In the genomic region with DNA sequence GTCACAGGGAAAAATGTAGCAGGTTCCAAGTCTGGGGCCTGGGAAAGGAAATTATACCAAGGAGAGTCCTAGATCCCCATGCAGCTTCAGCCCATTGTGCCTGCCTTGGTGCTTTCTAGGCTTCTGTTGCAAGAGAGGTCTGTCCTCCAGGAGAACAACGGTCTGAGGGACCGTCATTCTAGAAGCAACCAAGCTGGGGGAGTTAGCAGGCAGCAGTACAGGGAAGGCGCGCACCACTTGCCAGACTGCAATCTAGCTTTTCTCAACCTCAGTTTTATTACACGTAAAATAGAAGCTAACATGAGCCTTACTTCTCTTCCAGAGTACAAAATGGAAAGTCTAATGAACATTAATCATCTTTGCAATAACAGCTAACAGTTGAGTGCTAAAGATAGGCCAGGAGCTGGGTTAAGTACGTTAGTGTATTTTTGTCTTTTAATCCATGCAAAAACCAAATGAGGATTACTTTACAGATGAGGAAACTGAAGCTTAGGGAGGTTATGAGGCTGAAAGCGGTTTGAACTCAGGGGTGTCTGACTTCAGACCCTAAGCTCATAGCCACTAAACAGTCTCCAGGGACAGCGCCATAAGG, we compare ENCODE assay signal across 36 cellular contexts. TPM values are rescaled to one million over a fixed set of nuclear protein-coding genes. Genes with fewer than 3 reads are reported as not detected.
"Had no signal": no experiment of that assay in that cellular context is flagged by ENCODE, and none has a peak within 500 bp of the region (broad histone marks: within the 10 kb centered on the region; RNA-seq: fewer than 3 reads in every experiment).

No MANE protein-coding gene starts in this region.

- H3K9me3 ChIP-seq: gastrocnemius medialis, pancreas, psoas muscle, suprapubic skin, tibial nerve had no signal

- H3K4me1 ChIP-seq: gastrocnemius medialis, pancreas, psoas muscle, suprapubic skin, tibial nerve had no signal

- H3K4me3 Mint-ChIP-seq: activated CD4-positive, alpha-beta memory T cell treated with anti-CD3 and anti-CD28 coated beads, Interleukin-2, amount 10 ng/mL, durations not matched to agents 7 days and 5 days; activated CD4-positive, alpha-beta T cell treated with anti-CD3 and anti-CD28 coated beads, Interleukin-2, amount 10 ng/mL, durations not matched to agents 7 days and 5 days; activated T-cell treated with anti-CD3 and anti-CD28 coated beads, Interleukin-2, amount 50 U/mL, for 24 hours; effector memory CD8-positive, alpha-beta T cell; T-helper 1 cell treated with Interleukin-12 subunit alpha and Interleukin-12 subunit beta and Interleukin-4 antibody, amounts not matched to agents 30 μg/mL and 1 μg/mL, for 36 hours; WTC11 had no signal

- H3K9me3 Mint-ChIP-seq: activated CD4-positive, alpha-beta memory T cell treated with anti-CD3 and anti-CD28 coated beads, Interleukin-2, amount 10 ng/mL, durations not matched to agents 7 days and 5 days; activated CD4-positive, alpha-beta T cell treated with anti-CD3 and anti-CD28 coated beads, Interleukin-2, amount 10 ng/mL, durations not matched to agents 7 days and 5 days; activated T-cell treated with anti-CD3 and anti-CD28 coated beads, Interleukin-2, amount 50 U/mL, for 24 hours; effector memory CD8-positive, alpha-beta T cell; naive B cell; T-helper 1 cell treated with Interleukin-12 subunit alpha and Interleukin-12 subunit beta and Interleukin-4 antibody, amounts not matched to agents 30 μg/mL and 1 μg/mL, for 36 hours; WTC11 had no signal

- H3K4me1 Mint-ChIP-seq: activated CD4-positive, alpha-beta memory T cell treated with anti-CD3 and anti-CD28 coated beads, Interleukin-2, amount 10 ng/mL, durations not matched to agents 7 days and 5 days; activated CD4-positive, alpha-beta T cell treated with anti-CD3 and anti-CD28 coated beads, Interleukin-2, amount 10 ng/mL, durations not matched to agents 7 days and 5 days; naive B cell; WTC11 had no signal

- ATAC-seq: effector memory CD8-positive, alpha-beta T cell; gastrocnemius medialis; left cardiac atrium; pancreas; WTC11 had no signal

- DNase-seq: activated CD4-positive, alpha-beta memory T cell treated with anti-CD3 and anti-CD28 coated beads, Interleukin-2, amount 10 ng/mL, durations not matched to agents 7 days and 5 days; activated CD4-positive, alpha-beta T cell treated with anti-CD3 and anti-CD28 coated beads for 1 hour; activated CD4-positive, alpha-beta T cell treated with anti-CD3 and anti-CD28 coated beads, Interleukin-2, amount 10 ng/mL, durations not matched to agents 7 days and 5 days; activated CD8-positive, alpha-beta memory T cell treated with anti-CD3 and anti-CD28 coated beads, Interleukin-2, amount 50 U/mL, for 48 hours; activated gamma-delta T cell treated with Interleukin-2 at 50 U/mL for 16 hours; activated naive CD4-positive, alpha-beta T cell treated with anti-CD3 and anti-CD28 coated beads, Interleukin-2, amount 50 U/mL, for 16 hours; activated T-cell treated with anti-CD3 and anti-CD28 coated beads, Interleukin-2, amount 50 U/mL, for 24 hours; amniotic stem cell; brain microvascular endothelial cell; caudate nucleus; cortex of kidney; effector memory CD8-positive, alpha-beta T cell; erythroblast; gastrocnemius medialis; glutamatergic neuron; left cardiac atrium; mammary epithelial cell; naive B cell; psoas muscle; stimulated activated CD4-positive, alpha-beta T cell treated with anti-CD3 and anti-CD28 coated beads, Interleukin-15, amount 100 ng/mL, for 24 hours; stimulated activated CD4-positive, alpha-beta T cell treated with anti-CD3 and anti-CD28 coated beads, Interleukin-2, amount 100 ng/mL, for 24 hours; stimulated activated naive CD4-positive, alpha-beta T cell; T1000 had no signal

- H3K27ac ChIP-seq: brain microvascular endothelial cell, gastrocnemius medialis, hepatocyte, pancreas, psoas muscle, suprapubic skin, tibial nerve had no signal

- H3K4me3 ChIP-seq: gastrocnemius medialis, hepatocyte, pancreas, psoas muscle, smooth muscle cell, suprapubic skin, tibial nerve had no signal

- H3K27me3 Mint-ChIP-seq: activated CD4-positive, alpha-beta memory T cell treated with anti-CD3 and anti-CD28 coated beads, Interleukin-2, amount 10 ng/mL, durations not matched to agents 7 days and 5 days had no signal

- H3K36me3 Mint-ChIP-seq: naive B cell, WTC11 had no signal

- H3K79me2 ChIP-seq: hepatocyte had no signal

- H3K27ac Mint-ChIP-seq: activated CD4-positive, alpha-beta memory T cell treated with anti-CD3 and anti-CD28 coated beads, Interleukin-2, amount 10 ng/mL, durations not matched to agents 7 days and 5 days; activated CD4-positive, alpha-beta T cell treated with anti-CD3 and anti-CD28 coated beads, Interleukin-2, amount 10 ng/mL, durations not matched to agents 7 days and 5 days; activated T-cell treated with anti-CD3 and anti-CD28 coated beads, Interleukin-2, amount 50 U/mL, for 24 hours; effector memory CD8-positive, alpha-beta T cell; naive B cell; T-helper 1 cell treated with Interleukin-12 subunit alpha and Interleukin-12 subunit beta and Interleukin-4 antibody, amounts not matched to agents 30 μg/mL and 1 μg/mL, for 36 hours; WTC11 had no signal

- H3K36me3 ChIP-seq: brain microvascular endothelial cell, gastrocnemius medialis, pancreas, suprapubic skin, tibial nerve had no signal

- H2AFZ ChIP-seq: hepatocyte had no signal

- H3K4me2 ChIP-seq: hepatocyte, smooth muscle cell had no signal

- H3K27me3 ChIP-seq: gastrocnemius medialis, hepatocyte, pancreas, tibial nerve had no signal

RNA-seq across cellular contexts. Expression of a gene that starts 1.9 kb away (rescaled TPM):
- total RNA-seq: activated CD4-positive, alpha-beta memory T cell treated with anti-CD3 and anti-CD28 coated beads, Interleukin-2, amount 10 ng/mL, durations not matched to agents 7 days and 5 days; activated CD4-positive, alpha-beta T cell treated with anti-CD3 and anti-CD28 coated beads, Interleukin-2, amount 10 ng/mL, durations not matched to agents 7 days and 5 days; astrocyte; chondrocyte; hepatocyte; mammary epithelial cell; smooth muscle cell; tibial nerve had no signal
- polyA plus RNA-seq: hepatocyte, keratinocyte, mammary epithelial cell, neural cell, pancreas, smooth muscle cell had no signal

RNA-seq across cellular contexts. Expression of a gene that starts 11.5 kb away (rescaled TPM):
- total RNA-seq: activated CD4-positive, alpha-beta memory T cell treated with anti-CD3 and anti-CD28 coated beads, Interleukin-2, amount 10 ng/mL, durations not matched to agents 7 days and 5 days; activated CD4-positive, alpha-beta T cell treated with anti-CD3 and anti-CD28 coated beads, Interleukin-2, amount 10 ng/mL, durations not matched to agents 7 days and 5 days; astrocyte; chondrocyte; gastrocnemius medialis; hepatocyte; left cardiac atrium; liver; mammary epithelial cell; pancreas; psoas muscle; smooth muscle cell; suprapubic skin; tibial nerve; urinary bladder; WTC11 had no signal
- polyA plus RNA-seq: hepatocyte, keratinocyte, liver, mammary epithelial cell, neural cell, pancreas, psoas muscle, smooth muscle cell, urinary bladder had no signal

RNA-seq across cellular contexts. Expression of a gene that starts 27.1 kb away (rescaled TPM):
- total RNA-seq: astrocyte, smooth muscle cell, suprapubic skin, urinary bladder had no signal
- polyA plus RNA-seq: keratinocyte, neural cell, smooth muscle cell had no signal

RNA-seq across cellular contexts. Expression of a gene that starts 31.8 kb away (rescaled TPM):
- total RNA-seq: smooth muscle cell had no signal
